ENCODE assay signal across 18 cellular contexts in genomic region chr2:60832621-60833020, GRCh38. TPM values are rescaled to one million over a fixed set of nuclear protein-coding genes. Genes with fewer than 3 reads are reported as not detected.
A peak's percentile ranks its signal among the peaks of the same experiment; 100 is the strongest.
DNase-seq lines count a peak whose midpoint lies in the region; ATAC-seq and TF ChIP-seq lines count a peak whose summit lies in the region.
"Had no signal": no experiment of that assay in that cellular context is flagged by ENCODE, and none has a peak within 500 bp of the region (broad histone marks: within the 10 kb centered on the region; RNA-seq: fewer than 3 reads in every experiment).

No MANE protein-coding gene starts in this region.

- ATAC-seq in GM18868 (IDR thresholded peaks at IDR 0.05; ENCODE audit: unreplicated experiment) (peak; percentile 27), HG02870 (IDR thresholded peaks at IDR 0.05; ENCODE audit: unreplicated experiment) (no peak)
- peak; percentile 87 for ATAC-seq in activated T-helper 17 cell treated with anti-CD3 and anti-CD28 coated beads, Interleukin-2, amount 50 U/mL, for 72 hours (replicated peaks)
- ATAC-seq in stimulated activated naive B cell treated with anti-CD40 and anti-IgM and Interleukin-4, amounts not matched to agents 10 μg/mL and 1 μg/mL and 100 μg/mL, for 72 hours (replicated peaks) = peak in 1 of 2 donors; percentile 3

- no peaks in the 10 kb centered on the region for H3K36me3 ChIP-seq in left ventricle myocardium inferior

- H3K4me3 Mint-ChIP-seq in activated naive CD4-positive, alpha-beta T cell treated with anti-CD3 and anti-CD28 coated beads for 36 hours = no peak overlapping the region
- H3K4me3 Mint-ChIP-seq in activated T-helper 17 cell treated with anti-CD3 and anti-CD28 coated beads, Interleukin-2, amount 50 U/mL, for 72 hours = peak overlapping the region; percentile 18
- peak overlapping the region; percentile 34 to 53 for H3K4me3 Mint-ChIP-seq in stimulated activated naive B cell treated with anti-CD40 and anti-IgM and Interleukin-4, amounts not matched to agents 10 μg/mL and 1 μg/mL and 100 μg/mL, for 72 hours
- H3K4me3 Mint-ChIP-seq in T-helper 2 cell treated with Interferon-gamma antibody and Interleukin-4, amounts not matched to agents 5 μg/mL and 100 μg/mL, for 36 hours = no peak overlapping the region
- H3K4me3 Mint-ChIP-seq: CD4-positive, CD25-positive, alpha-beta regulatory T cell had no signal

- H3K9me3 ChIP-seq in left ventricle myocardium inferior (replicated peaks) = no peaks in the 10 kb centered on the region

- no peak for DNase-seq in activated naive CD4-positive, alpha-beta T cell treated with anti-CD3 and anti-CD28 coated beads for 36 hours
- DNase-seq in activated naive CD4-positive, alpha-beta T cell treated with Interleukin-2 at 50 U/mL for 16 hours = no peak
- no peak for DNase-seq in stimulated activated naive B cell treated with anti-CD40 and anti-IgM and Interleukin-4, amounts not matched to agents 10 μg/mL and 1 μg/mL and 100 μg/mL, for 72 hours
- DNase-seq in left ventricle myocardium inferior = no peak
- DNase-seq in T-helper 2 cell treated with Interferon-gamma antibody and Interleukin-4, amounts not matched to agents 5 μg/mL and 100 μg/mL, for 36 hours (ENCODE audit: low spot score) = no peak
- DNase-seq: CD4-positive, CD25-positive, alpha-beta regulatory T cell; DMS53; GM23248; NCI-H1105 treated with DMSO at 0.1 percent for 48 hours; NCI-H1694 treated with DMSO at 0.1 percent for 48 hours; NCI-H2107; NCI-H226; NCI-H526 treated with DMSO at 0.1 percent for 48 hours; OCI-M1 had no signal

- no peaks in the 10 kb centered on the region for H3K36me3 Mint-ChIP-seq in activated naive CD4-positive, alpha-beta T cell treated with anti-CD3 and anti-CD28 coated beads for 36 hours (ENCODE audit: low read depth)
- H3K36me3 Mint-ChIP-seq in activated T-helper 17 cell treated with anti-CD3 and anti-CD28 coated beads, Interleukin-2, amount 50 U/mL, for 72 hours (ENCODE audit: low read depth) = no peaks in the 10 kb centered on the region
- H3K36me3 Mint-ChIP-seq in stimulated activated naive B cell treated with anti-CD40 and anti-IgM and Interleukin-4, amounts not matched to agents 10 μg/mL and 1 μg/mL and 100 μg/mL, for 72 hours = peaks cover 25 to 36% of the 10 kb centered on the region in 2 donors
- no peaks in the 10 kb centered on the region for H3K36me3 Mint-ChIP-seq in T-helper 2 cell treated with Interferon-gamma antibody and Interleukin-4, amounts not matched to agents 5 μg/mL and 100 μg/mL, for 36 hours (ENCODE audit: low read depth)
- H3K36me3 Mint-ChIP-seq: CD4-positive, CD25-positive, alpha-beta regulatory T cell had no signal

- H3K27ac Mint-ChIP-seq in activated naive CD4-positive, alpha-beta T cell treated with anti-CD3 and anti-CD28 coated beads for 36 hours = peak overlapping the region; percentile 15
- H3K27ac Mint-ChIP-seq in activated T-helper 17 cell treated with anti-CD3 and anti-CD28 coated beads, Interleukin-2, amount 50 U/mL, for 72 hours = peak overlapping the region; percentile 59
- peak overlapping the region; percentile 100 for H3K27ac Mint-ChIP-seq in stimulated activated naive B cell treated with anti-CD40 and anti-IgM and Interleukin-4, amounts not matched to agents 10 μg/mL and 1 μg/mL and 100 μg/mL, for 72 hours
- H3K27ac Mint-ChIP-seq in T-helper 2 cell treated with Interferon-gamma antibody and Interleukin-4, amounts not matched to agents 5 μg/mL and 100 μg/mL, for 36 hours = no peak overlapping the region
- H3K27ac Mint-ChIP-seq: CD4-positive, CD25-positive, alpha-beta regulatory T cell had no signal

- CTCF ChIA-PET in activated naive CD4-positive, alpha-beta T cell treated with anti-CD3 and anti-CD28 coated beads for 36 hours (lab: Charles Lee) = interaction anchor here (1.0 to 2.4 kb wide), 8 partner anchors 11 to 166 kb away, joined by 3 to 8 read pairs (median 4); no protein-coding TSS in a partner anchor

- H3K9me3 Mint-ChIP-seq in activated naive CD4-positive, alpha-beta T cell treated with anti-CD3 and anti-CD28 coated beads for 36 hours = no peaks in the 10 kb centered on the region
- H3K9me3 Mint-ChIP-seq in activated T-helper 17 cell treated with anti-CD3 and anti-CD28 coated beads, Interleukin-2, amount 50 U/mL, for 72 hours = no peaks in the 10 kb centered on the region
- peaks cover 14 to 22% of the 10 kb centered on the region in 2 donors for H3K9me3 Mint-ChIP-seq in stimulated activated naive B cell treated with anti-CD40 and anti-IgM and Interleukin-4, amounts not matched to agents 10 μg/mL and 1 μg/mL and 100 μg/mL, for 72 hours
- no peaks in the 10 kb centered on the region for H3K9me3 Mint-ChIP-seq in T-helper 2 cell treated with Interferon-gamma antibody and Interleukin-4, amounts not matched to agents 5 μg/mL and 100 μg/mL, for 36 hours

- intact Hi-C loops in activated naive CD4-positive, alpha-beta T cell treated with anti-CD3 and anti-CD28 coated beads for 36 hours (cut with micrococcal nuclease) = loop anchor here (1.0 to 2.0 kb wide), 6 partner anchors 12 to 145 kb away; partner anchors contain the start of gene REL
- intact Hi-C loops in left ventricle myocardium inferior (cut with micrococcal nuclease) = no loop called here

- no peaks in the 10 kb centered on the region for H3K27me3 Mint-ChIP-seq in activated naive CD4-positive, alpha-beta T cell treated with anti-CD3 and anti-CD28 coated beads for 36 hours (ENCODE audit: low read depth)
- peaks cover 6% of the 10 kb centered on the region for H3K27me3 Mint-ChIP-seq in activated T-helper 17 cell treated with anti-CD3 and anti-CD28 coated beads, Interleukin-2, amount 50 U/mL, for 72 hours
- H3K27me3 Mint-ChIP-seq in stimulated activated naive B cell treated with anti-CD40 and anti-IgM and Interleukin-4, amounts not matched to agents 10 μg/mL and 1 μg/mL and 100 μg/mL, for 72 hours = no peaks in the 10 kb centered on the region
- H3K27me3 Mint-ChIP-seq in T-helper 2 cell treated with Interferon-gamma antibody and Interleukin-4, amounts not matched to agents 5 μg/mL and 100 μg/mL, for 36 hours (ENCODE audit: low read depth) = no peaks in the 10 kb centered on the region

- TF ChIP-seq CTCF in left ventricle myocardium inferior (IDR thresholded peaks at IDR 0.05; ENCODE audit: borderline replicate concordance) = no peak

- peaks cover 3% of the 10 kb centered on the region for H3K4me1 ChIP-seq in left ventricle myocardium inferior

- H3K4me3 ChIP-seq in left ventricle myocardium inferior = no peak overlapping the region
- H3K4me3 ChIP-seq: GM23248 had no signal

- peaks cover 42% of the 10 kb centered on the region for H3K4me1 Mint-ChIP-seq in activated naive CD4-positive, alpha-beta T cell treated with anti-CD3 and anti-CD28 coated beads for 36 hours (ENCODE audit: low read depth)
- H3K4me1 Mint-ChIP-seq in activated T-helper 17 cell treated with anti-CD3 and anti-CD28 coated beads, Interleukin-2, amount 50 U/mL, for 72 hours = peaks cover 23% of the 10 kb centered on the region
- H3K4me1 Mint-ChIP-seq in stimulated activated naive B cell treated with anti-CD40 and anti-IgM and Interleukin-4, amounts not matched to agents 10 μg/mL and 1 μg/mL and 100 μg/mL, for 72 hours = peaks cover 68 to 89% of the 10 kb centered on the region in 2 donors
- H3K4me1 Mint-ChIP-seq in T-helper 2 cell treated with Interferon-gamma antibody and Interleukin-4, amounts not matched to agents 5 μg/mL and 100 μg/mL, for 36 hours (ENCODE audit: low read depth) = no peaks in the 10 kb centered on the region

- no peak overlapping the region for H3K27ac ChIP-seq in left ventricle myocardium inferior (replicated peaks)
- H3K27ac ChIP-seq: GM23248, RWPE1 had no signal

- H3K27me3 ChIP-seq in left ventricle myocardium inferior (ENCODE audit: low read depth) = peaks cover 5% of the 10 kb centered on the region

RNA-seq across cellular contexts. Expression of gene REL, which starts 48.8 kb away (rescaled TPM):
- 10 to 100 TPM; 40.3 to 40.5 TPM for total RNA-seq in activated naive CD4-positive, alpha-beta T cell treated with anti-CD3 and anti-CD28 coated beads for 36 hours
- 10 to 100 TPM; 13.9 to 60.1 TPM for total RNA-seq in activated T-helper 17 cell treated with anti-CD3 and anti-CD28 coated beads, Interleukin-2, amount 50 U/mL, for 72 hours
- 5.0 TPM for total RNA-seq in left ventricle myocardium inferior

Comparison
In these comparisons a context has a peak if more than half of its experiments do, and no peak if none do; other contexts are left out.
1. H3K4me3 Mint-ChIP-seq: peak in activated T-helper 17 cell treated with anti-CD3 and anti-CD28 coated beads, Interleukin-2, amount 50 U/mL, for 72 hours (single experiment) and stimulated activated naive B cell treated with anti-CD40 and anti-IgM and Interleukin-4, amounts not matched to agents 10 μg/mL and 1 μg/mL and 100 μg/mL, for 72 hours (2 of 2); none in activated naive CD4-positive, alpha-beta T cell treated with anti-CD3 and anti-CD28 coated beads for 36 hours (single experiment) and T-helper 2 cell treated with Interferon-gamma antibody and Interleukin-4, amounts not matched to agents 5 μg/mL and 100 μg/mL, for 36 hours (single experiment).